In the genomic region with DNA sequence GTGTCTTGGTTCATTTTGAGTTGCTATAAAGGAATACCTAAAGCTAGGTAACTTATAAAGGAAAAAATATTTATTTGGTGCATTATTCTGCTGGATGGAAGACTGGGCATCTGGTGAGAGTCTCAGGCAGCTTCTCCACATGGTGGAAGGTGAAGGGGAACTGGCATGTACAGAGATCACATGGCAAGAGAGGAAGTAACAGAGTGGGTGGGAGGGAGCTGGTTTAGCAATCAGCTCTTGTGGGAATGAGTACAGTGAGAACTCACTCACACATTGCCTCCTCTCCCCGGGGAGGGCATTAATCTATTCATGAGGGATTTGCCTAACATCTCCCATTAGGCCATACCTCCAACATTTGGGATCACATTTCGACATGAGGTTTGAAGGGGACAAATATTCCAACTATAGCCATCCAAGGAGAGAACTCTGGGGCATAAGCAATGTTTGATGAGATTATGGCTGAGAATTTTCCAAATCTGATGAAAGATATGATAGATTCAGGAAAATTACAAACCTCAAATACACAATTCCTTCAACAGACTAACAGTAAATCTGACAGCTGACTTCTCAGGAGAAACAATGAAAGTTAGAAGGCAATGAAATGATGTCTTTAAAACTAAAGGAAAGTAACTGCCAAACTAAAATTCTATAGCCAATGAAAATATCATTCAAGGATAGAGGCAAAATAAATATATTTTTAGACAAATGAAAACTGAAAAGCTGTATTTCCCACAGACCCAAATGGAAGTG, we compare ENCODE assay signal across 26 cellular contexts. TPM values are rescaled to one million over a fixed set of nuclear protein-coding genes. Genes with fewer than 3 reads are reported as not detected.
"Had no signal": no experiment of that assay in that cellular context is flagged by ENCODE, and none has a peak within 500 bp of the region (broad histone marks: within the 10 kb centered on the region; RNA-seq: fewer than 3 reads in every experiment).

No MANE protein-coding gene starts in this region.

- H3K4me1 ChIP-seq: breast epithelium, left lung, upper lobe of left lung had no signal

- H3K27ac Mint-ChIP-seq: activated naive CD8-positive, alpha-beta T cell treated with anti-CD3 and anti-CD28 coated beads for 36 hours; natural killer cell; progenitor cell of endocrine pancreas had no signal

- H3K4me3 Mint-ChIP-seq: activated naive CD8-positive, alpha-beta T cell treated with anti-CD3 and anti-CD28 coated beads for 36 hours; central memory CD8-positive, alpha-beta T cell; natural killer cell had no signal

- H3K27ac ChIP-seq: breast epithelium, esophagus muscularis mucosa, left lung, upper lobe of left lung had no signal

- H3K4me1 Mint-ChIP-seq: activated naive CD8-positive, alpha-beta T cell treated with anti-CD3 and anti-CD28 coated beads for 36 hours; central memory CD8-positive, alpha-beta T cell; natural killer cell had no signal

- DNase-seq: activated CD4-positive, alpha-beta T cell treated with anti-CD3 and anti-CD28 coated beads for 4 hours; activated CD4-positive, alpha-beta T cell treated with anti-CD3 and anti-CD28 coated beads, Interleukin-2, amount 50 U/mL, for 48 hours; activated CD4-positive, CD25-positive, alpha-beta regulatory T cell; activated naive CD4-positive, alpha-beta T cell treated with Interleukin-2 at 50 U/mL for 16 hours; activated naive CD8-positive, alpha-beta T cell treated with anti-CD3 and anti-CD28 coated beads for 36 hours; activated T-cell treated with anti-CD3 and anti-CD28 coated beads, Interleukin-2, amount 50 U/mL, for 48 hours; amniotic stem cell; hippocampal formation; kidney glomerular epithelial cell; left lung; midbrain; natural killer cell; retina; stimulated activated CD4-positive, alpha-beta T cell treated with anti-CD3 and anti-CD28 coated beads, Interleukin-4, amount 100 ng/mL, for 24 hours; stimulated activated naive CD8-positive, alpha-beta T cell treated with anti-CD3 and anti-CD28 coated beads, Interleukin-15, Interleukin-2, amounts not matched to agents 100 U/mL and 50 U/mL, for 24 hours; T1000; upper lobe of left lung had no signal

- H3K36me3 ChIP-seq: breast epithelium, esophagus muscularis mucosa, left lung, upper lobe of left lung had no signal

- FAIRE-seq: colon, frontal cortex had no signal

- H3K27me3 ChIP-seq: breast epithelium, esophagus muscularis mucosa, left lung, upper lobe of left lung had no signal

- H3K4me3 ChIP-seq: breast epithelium, esophagus muscularis mucosa, left lung, upper lobe of left lung had no signal

- H3K36me3 Mint-ChIP-seq: activated naive CD8-positive, alpha-beta T cell treated with anti-CD3 and anti-CD28 coated beads for 36 hours; natural killer cell had no signal

- ATAC-seq: left lung; natural killer cell; stimulated activated naive CD8-positive, alpha-beta T cell treated with anti-CD3 and anti-CD28 coated beads, Interleukin-15, Interleukin-2, amounts not matched to agents 100 U/mL and 50 U/mL, for 24 hours had no signal

- H3K27me3 Mint-ChIP-seq: central memory CD8-positive, alpha-beta T cell had no signal

RNA-seq across cellular contexts. Expression of a gene that starts 52.5 kb away (rescaled TPM):
- total RNA-seq: activated naive CD8-positive, alpha-beta T cell treated with anti-CD3 and anti-CD28 coated beads for 36 hours; dermis microvascular lymphatic vessel endothelial cell; lung microvascular endothelial cell; natural killer cell; subcutaneous adipose tissue had no signal
